Comparison of ENCODE assay signal across 1 cellular context in the genomic region with DNA sequence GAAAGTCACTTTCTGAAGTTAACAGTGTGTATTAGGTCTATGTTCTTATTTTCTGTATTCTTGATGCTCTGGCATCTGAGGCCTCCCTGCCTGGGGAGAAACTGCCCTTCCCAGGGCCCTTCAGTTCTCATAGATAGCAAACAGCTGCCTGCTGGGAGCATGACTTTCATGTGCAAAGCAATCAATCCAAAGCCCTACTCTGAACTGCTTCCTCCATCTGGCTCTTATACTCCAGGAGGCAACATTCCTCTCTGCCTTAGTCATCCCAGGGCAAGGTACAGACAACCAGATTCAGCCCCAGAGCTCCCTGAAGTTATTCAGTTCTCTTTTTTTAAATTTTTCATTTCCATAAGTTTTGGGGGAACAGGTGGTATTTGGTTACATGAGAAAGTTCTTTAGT.
TF ChIP-seq lines count a peak whose summit lies in the region.

No MANE protein-coding gene starts in this region.

TF ChIP-seq in SK-N-SH, 30 proteins besides CTCF, POLR2A, EP300 and RAD21 (continued from another document):
- TF ChIP-seq, protein P1, sequence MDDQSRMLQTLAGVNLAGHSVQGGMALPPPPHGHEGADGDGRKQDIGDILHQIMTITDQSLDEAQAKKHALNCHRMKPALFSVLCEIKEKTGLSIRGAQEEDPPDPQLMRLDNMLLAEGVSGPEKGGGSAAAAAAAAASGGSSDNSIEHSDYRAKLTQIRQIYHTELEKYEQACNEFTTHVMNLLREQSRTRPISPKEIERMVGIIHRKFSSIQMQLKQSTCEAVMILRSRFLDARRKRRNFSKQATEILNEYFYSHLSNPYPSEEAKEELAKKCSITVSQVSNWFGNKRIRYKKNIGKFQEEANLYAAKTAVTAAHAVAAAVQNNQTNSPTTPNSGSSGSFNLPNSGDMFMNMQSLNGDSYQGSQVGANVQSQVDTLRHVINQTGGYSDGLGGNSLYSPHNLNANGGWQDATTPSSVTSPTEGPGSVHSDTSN (IDR thresholded peaks at IDR 0.05): peak; percentile 86
- TF ChIP-seq NFIC (IDR thresholded peaks at IDR 0.05; ENCODE audit: borderline replicate concordance) (peak; percentile 44; the same call in 1 of the 2 replicates), SMC3 (IDR thresholded peaks at IDR 0.05; ENCODE audit: low read depth, low read length) (no peak), TCF12 (IDR thresholded peaks at IDR 0.05) (peak; percentile 96), NRF1 (IDR thresholded peaks at IDR 0.05; ENCODE audit: low read depth, low read length) (no peak), EZH2phosphoT487 (IDR thresholded peaks at IDR 0.05; ENCODE audit: borderline replicate concordance, low read depth) (no peak), FOXM1 (IDR thresholded peaks at IDR 0.05; ENCODE audit: low read depth) (no peak), RFX5 (IDR thresholded peaks at IDR 0.05; ENCODE audit: low read length) (no peak), TAF1 (IDR thresholded peaks at IDR 0.05; ENCODE audit: borderline replicate concordance, low read depth, low read length) (no peak), GATA2 (CRISPR knock-in tag; IDR thresholded peaks at IDR 0.05) (no peak), MEF2A (IDR thresholded peaks at IDR 0.05; ENCODE audit: borderline replicate concordance, low read depth) (no peak), RXRA (IDR thresholded peaks at IDR 0.05; ENCODE audit: borderline replicate concordance, low read depth) (no peak), MXI1 (IDR thresholded peaks at IDR 0.05; ENCODE audit: low read depth, low read length) (no peak), POLR2AphosphoS5 (IDR thresholded peaks at IDR 0.05; ENCODE audit: low read depth, low read length) (peak; percentile 65; the same call in 1 of the 2 replicates)
- TF ChIP-seq, protein P2, sequence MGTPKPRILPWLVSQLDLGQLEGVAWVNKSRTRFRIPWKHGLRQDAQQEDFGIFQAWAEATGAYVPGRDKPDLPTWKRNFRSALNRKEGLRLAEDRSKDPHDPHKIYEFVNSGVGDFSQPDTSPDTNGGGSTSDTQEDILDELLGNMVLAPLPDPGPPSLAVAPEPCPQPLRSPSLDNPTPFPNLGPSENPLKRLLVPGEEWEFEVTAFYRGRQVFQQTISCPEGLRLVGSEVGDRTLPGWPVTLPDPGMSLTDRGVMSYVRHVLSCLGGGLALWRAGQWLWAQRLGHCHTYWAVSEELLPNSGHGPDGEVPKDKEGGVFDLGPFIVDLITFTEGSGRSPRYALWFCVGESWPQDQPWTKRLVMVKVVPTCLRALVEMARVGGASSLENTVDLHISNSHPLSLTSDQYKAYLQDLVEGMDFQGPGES (IDR thresholded peaks at IDR 0.05; ENCODE audit: low read depth, low read length): no peak
- TF ChIP-seq, protein P3, sequence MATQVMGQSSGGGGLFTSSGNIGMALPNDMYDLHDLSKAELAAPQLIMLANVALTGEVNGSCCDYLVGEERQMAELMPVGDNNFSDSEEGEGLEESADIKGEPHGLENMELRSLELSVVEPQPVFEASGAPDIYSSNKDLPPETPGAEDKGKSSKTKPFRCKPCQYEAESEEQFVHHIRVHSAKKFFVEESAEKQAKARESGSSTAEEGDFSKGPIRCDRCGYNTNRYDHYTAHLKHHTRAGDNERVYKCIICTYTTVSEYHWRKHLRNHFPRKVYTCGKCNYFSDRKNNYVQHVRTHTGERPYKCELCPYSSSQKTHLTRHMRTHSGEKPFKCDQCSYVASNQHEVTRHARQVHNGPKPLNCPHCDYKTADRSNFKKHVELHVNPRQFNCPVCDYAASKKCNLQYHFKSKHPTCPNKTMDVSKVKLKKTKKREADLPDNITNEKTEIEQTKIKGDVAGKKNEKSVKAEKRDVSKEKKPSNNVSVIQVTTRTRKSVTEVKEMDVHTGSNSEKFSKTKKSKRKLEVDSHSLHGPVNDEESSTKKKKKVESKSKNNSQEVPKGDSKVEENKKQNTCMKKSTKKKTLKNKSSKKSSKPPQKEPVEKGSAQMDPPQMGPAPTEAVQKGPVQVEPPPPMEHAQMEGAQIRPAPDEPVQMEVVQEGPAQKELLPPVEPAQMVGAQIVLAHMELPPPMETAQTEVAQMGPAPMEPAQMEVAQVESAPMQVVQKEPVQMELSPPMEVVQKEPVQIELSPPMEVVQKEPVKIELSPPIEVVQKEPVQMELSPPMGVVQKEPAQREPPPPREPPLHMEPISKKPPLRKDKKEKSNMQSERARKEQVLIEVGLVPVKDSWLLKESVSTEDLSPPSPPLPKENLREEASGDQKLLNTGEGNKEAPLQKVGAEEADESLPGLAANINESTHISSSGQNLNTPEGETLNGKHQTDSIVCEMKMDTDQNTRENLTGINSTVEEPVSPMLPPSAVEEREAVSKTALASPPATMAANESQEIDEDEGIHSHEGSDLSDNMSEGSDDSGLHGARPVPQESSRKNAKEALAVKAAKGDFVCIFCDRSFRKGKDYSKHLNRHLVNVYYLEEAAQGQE (IDR thresholded peaks at IDR 0.05; ENCODE audit: low read depth, low read length): peak; percentile 36; the same call in 1 of the 2 replicates
- TF ChIP-seq, protein P4, sequence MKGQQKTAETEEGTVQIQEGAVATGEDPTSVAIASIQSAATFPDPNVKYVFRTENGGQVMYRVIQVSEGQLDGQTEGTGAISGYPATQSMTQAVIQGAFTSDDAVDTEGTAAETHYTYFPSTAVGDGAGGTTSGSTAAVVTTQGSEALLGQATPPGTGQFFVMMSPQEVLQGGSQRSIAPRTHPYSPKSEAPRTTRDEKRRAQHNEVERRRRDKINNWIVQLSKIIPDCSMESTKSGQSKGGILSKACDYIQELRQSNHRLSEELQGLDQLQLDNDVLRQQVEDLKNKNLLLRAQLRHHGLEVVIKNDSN (IDR thresholded peaks at IDR 0.05; ENCODE audit: borderline replicate concordance, low read depth): no peak
